8 cellular contexts compared by ENCODE assay signal in genomic region chr10:114631678-114632417, GRCh38. TPM values are rescaled to one million over a fixed set of nuclear protein-coding genes. Genes with fewer than 3 reads are reported as not detected.
A peak's percentile ranks its signal among the peaks of the same experiment; 100 is the strongest.
DNase-seq lines count a peak whose midpoint lies in the region; ATAC-seq and TF ChIP-seq lines count a peak whose summit lies in the region.

No MANE protein-coding gene starts in this region.

- H3K36me3 ChIP-seq in A673 (ENCODE audit: insufficient read depth, low read length, poor library complexity, severe bottlenecking), result no peaks in the 10 kb centered on the region
- H3K36me3 ChIP-seq in left lung, result no peaks in the 10 kb centered on the region

- H3K27ac ChIP-seq in A673 (ENCODE audit: low read depth, low read length, poor library complexity, severe bottlenecking), result no peak overlapping the region
- H3K27ac ChIP-seq in left lung, result peak overlapping the region; percentile 67 to 72

- H3K27me3 ChIP-seq in A673 (replicated peaks; ENCODE audit: insufficient read depth, low read depth, low read length, poor library complexity) (peaks cover 14% of the 10 kb centered on the region), left lung (peaks cover 0 to 38% of the 10 kb centered on the region in 2 donors)

- H3K27ac Mint-ChIP-seq in T-cell, result peak overlapping the region in 1 of 2 donors; percentile 13

- POLR2A ChIA-PET in A673 (lab: Charles Lee; ENCODE audit: low non-redundant PET) (interaction anchor here (0.7 kb wide), 1 partner anchor 1260 kb away, joined by 3 read pairs; no protein-coding TSS in a partner anchor), T-cell (lab: Charles Lee) (interaction anchor here in 1 of 2 donors (0.5 kb wide), 1 partner anchor 104 kb away, joined by 8 read pairs; no protein-coding TSS in a partner anchor)

- intact Hi-C loops in A673 (cut with micrococcal nuclease; ENCODE audit: unreplicated experiment) (no loop called here), left lung (cut with DNase I) (no loop called here)

- ATAC-seq in GM18867 (IDR thresholded peaks at IDR 0.05; ENCODE audit: unreplicated experiment) (peak; percentile 72), HG03095 (IDR thresholded peaks at IDR 0.05; ENCODE audit: unreplicated experiment) (peak; percentile 58), T-cell (replicated peaks in 1 of 4) (peak; percentile 67 to 83 (median 76)), left lung (peak; percentile 50)

- peaks cover 18 to 25% (median 21%) of the 10 kb centered on the region in 3 donors for H3K4me1 Mint-ChIP-seq in T-cell

- no peaks in the 10 kb centered on the region for H3K36me3 Mint-ChIP-seq in T-cell

- H3K9me3 Mint-ChIP-seq in T-cell, result no peaks in the 10 kb centered on the region

- BruUV-seq in A673 (replicated peaks; lab: Mats Ljungman, UMichigan), result no TSS peak

- H3K4me3 Mint-ChIP-seq in T-cell, result peak overlapping the region; percentile 72 to 88 (median 79)

- H3K4me1 ChIP-seq in A673 (ENCODE audit: insufficient read depth, low read length, poor library complexity, severe bottlenecking), result peaks cover 14% of the 10 kb centered on the region
- H3K4me1 ChIP-seq in left lung, result peaks cover 13 to 36% of the 10 kb centered on the region in 2 donors

- CTCF ChIA-PET in A673 (lab: Charles Lee) (interaction anchor here (0.5 to 0.6 kb wide), 2 partner anchors 247 to 627 kb away, joined by 3 to 6 read pairs; no protein-coding TSS in a partner anchor), T-cell (lab: Charles Lee) (interaction anchor here (0.6 to 0.7 kb wide), 3 partner anchors 9 to 102 kb away, joined by 3 read pairs; no protein-coding TSS in a partner anchor)

- H3K4me3 ChIP-seq in A673 (ENCODE audit: low read depth, low read length, poor library complexity, severe bottlenecking), result peak overlapping the region; percentile 51
- H3K4me3 ChIP-seq in choroid plexus epithelial cell (ENCODE audit: low read depth, low read length), result peak overlapping the region; percentile 54
- peak overlapping the region; percentile 48 for H3K4me3 ChIP-seq in left lung

- peaks cover 52 to 53% of the 10 kb centered on the region in 2 donors for H3K27me3 Mint-ChIP-seq in T-cell

- TF ChIP-seq CTCF in A673 (conservative IDR thresholded peaks at IDR 0.05; ENCODE audit: low read depth, low read length) (no peak), choroid plexus epithelial cell (conservative IDR thresholded peaks at IDR 0.05; ENCODE audit: low read depth, low read length) (no peak), left lung (IDR thresholded peaks at IDR 0.05) (no peak)

- DNase-seq in A673 (ENCODE audit: low spot score), result peak; percentile 48
- DNase-seq in T-cell, result peak in 23 of 34 experiments; percentile 0 to 22 (median 6)
- no peak for DNase-seq in choroid plexus epithelial cell (ENCODE audit: low read depth)
- DNase-seq in left lung, result peak in 1 of 2 donors; percentile 82
- DNase-seq in stimulated activated CD8-positive, alpha-beta memory T cell treated with anti-CD3 and anti-CD28 coated beads, Interleukin-4, amount 100 ng/mL, for 24 hours (ENCODE audit: low read depth), result peak; percentile 11
- DNase-seq in NCI-H187 treated with DMSO at 0.1 percent for 48 hours (lab: John Stamatoyannopoulos, UW), result no peak

- H3K9me3 ChIP-seq in A673 (ENCODE audit: low read depth, low read length, poor library complexity, severe bottlenecking), result no peaks in the 10 kb centered on the region
- H3K9me3 ChIP-seq in left lung, result no peaks in the 10 kb centered on the region

RNA-seq across cellular contexts. Expression of gene ABLIM1, which starts 26.2 kb away (rescaled TPM):
- total RNA-seq in A673 (2021) (34.0 and 38.3 TPM in 2 replicates), T-cell (100 to 1,000 TPM; 212 to 311 (median 266) TPM), left lung (100 to 1,000 TPM in 1 of 2 donors, 10 to 100 TPM in 1; 80.5 to 195 TPM)

Comparison
In these comparisons a context has a peak if more than half of its experiments do, and no peak if none do; other contexts are left out.
1. DNase-seq: peak in A673 (single experiment), T-cell (23 of 34) and stimulated activated CD8-positive, alpha-beta memory T cell treated with anti-CD3 and anti-CD28 coated beads, Interleukin-4, amount 100 ng/mL, for 24 hours (single experiment); none in choroid plexus epithelial cell (single experiment) and NCI-H187 treated with DMSO at 0.1 percent for 48 hours (single experiment).
2. Peak in every context shown above with its lines, with median percentiles within 50 percentile points of each other: H3K4me3 ChIP-seq and ATAC-seq.